In genomic region chr19:12695514-12695913, GRCh38 we compare ENCODE assay signal across 1 cellular context.
TF ChIP-seq lines count a peak whose summit lies in the region.

No MANE protein-coding gene starts in this region.

TF ChIP-seq in IMR-90, 13 proteins besides CTCF, POLR2A, EP300 and RAD21 (continued from another document):
- TF ChIP-seq SMC3 (IDR thresholded peaks at IDR 0.05; ENCODE audit: low read depth, low read length) (no peak), RCOR1 (IDR thresholded peaks at IDR 0.05; ENCODE audit: insufficient replicate concordance, low read length) (no peak), CHD1 (IDR thresholded peaks at IDR 0.05; ENCODE audit: low read depth, low read length) (no peak), MAZ (IDR thresholded peaks at IDR 0.05; ENCODE audit: borderline replicate concordance, low read depth, low read length) (no peak), CEBPB (IDR thresholded peaks at IDR 0.05; ENCODE audit: low read depth, low read length) (no peak), MAFK (IDR thresholded peaks at IDR 0.05; ENCODE audit: low read depth, low read length) (no peak), MXI1 (IDR thresholded peaks at IDR 0.05; ENCODE audit: borderline replicate concordance, low read depth, low read length) (no peak), FOS (IDR thresholded peaks at IDR 0.05; ENCODE audit: low read depth, low read length) (no peak), RFX5 (IDR thresholded peaks at IDR 0.05; ENCODE audit: low read depth, low read length) (no peak), USF2 (IDR thresholded peaks at IDR 0.05; ENCODE audit: low read depth, low read length) (no peak)
